ENCODE assay signal across 19 cellular contexts in genomic region chr4:26163425-26164362, GRCh38.
DNase-seq lines count a peak whose midpoint lies in the region; ATAC-seq, FAIRE-seq and TF ChIP-seq lines count a peak whose summit lies in the region.
"Had no signal": no experiment of that assay in that cellular context is flagged by ENCODE, and none has a peak within 500 bp of the region (broad histone marks: within the 10 kb centered on the region; RNA-seq: fewer than 3 reads in every experiment).

No MANE protein-coding gene starts in this region.

- no TSS peak for BruUV-seq in IMR-90 (replicated peaks; lab: Mats Ljungman, UMichigan)

- H3K4me2 ChIP-seq in IMR-90 (ENCODE audit: low read depth, low read length): no peak overlapping the region
- no peak overlapping the region for H3K4me2 ChIP-seq in H1 (ENCODE audit: insufficient read depth in 1 of 2, low read depth in 2 of 2, low read length in 2 of 2)
- H3K4me2 ChIP-seq: BLaER1 had no signal

- H4K20me1 ChIP-seq in IMR-90 (ENCODE audit: insufficient read depth, low read length): no peaks in the 10 kb centered on the region
- no peaks in the 10 kb centered on the region for H4K20me1 ChIP-seq in H1 (replicated peaks in 1 of 2; ENCODE audit: control insufficient read depth in 1 of 2, insufficient read depth in 2 of 2, low read length in 2 of 2)
- H4K20me1 ChIP-seq: BLaER1 had no signal

- H3K4me1 Mint-ChIP-seq in activated CD4-positive, alpha-beta T cell treated with anti-CD3 and anti-CD28 coated beads, Interleukin-2, amount 10 ng/mL, durations not matched to agents 24 days and 14 days: peaks cover 17% of the 10 kb centered on the region
- H3K4me1 Mint-ChIP-seq: CD8-positive, alpha-beta memory T cell had no signal

- peak overlapping the region; percentile 77 for H2BK12ac ChIP-seq in H1 (ENCODE audit: low read depth, low read length)

- H3K18ac ChIP-seq in IMR-90 (ENCODE audit: low read depth, low read length): peak overlapping the region; percentile 80
- no peak overlapping the region; the same call in 1 of the 2 replicates for H3K18ac ChIP-seq in H1 (ENCODE audit: extremely low read depth, low read length)

- H3K9ac ChIP-seq in IMR-90 (ENCODE audit: low read depth, low read length) (no peak overlapping the region), H1 (replicated peaks in 1 of 4; ENCODE audit: extremely low read depth in 1 of 4, low read depth in 3 of 4, low read length in 3 of 4) (no peak overlapping the region)
- H3K9ac ChIP-seq: BLaER1 had no signal

- TF ChIP-seq POLR2A in IMR-90 (IDR thresholded peaks at IDR 0.05; ENCODE audit: low read depth, low read length): no peak
- TF ChIP-seq POLR2A in H1 (IDR thresholded peaks at IDR 0.05; ENCODE audit: control extremely low read depth in 1 of 2, low read depth in 2 of 2, low read length in 2 of 2): no peak

- in situ Hi-C loops in IMR-90 (cut with MboI; ENCODE audit: low sequenced_read_pairs): no loop called here

- H3K36me3 Mint-ChIP-seq in activated CD4-positive, alpha-beta T cell treated with anti-CD3 and anti-CD28 coated beads, Interleukin-2, amount 10 ng/mL, durations not matched to agents 24 days and 14 days (ENCODE audit: low read depth): peaks cover 16% of the 10 kb centered on the region
- H3K36me3 Mint-ChIP-seq: CD8-positive, alpha-beta memory T cell had no signal

- intact Hi-C loops in activated CD4-positive, alpha-beta T cell treated with anti-CD3 and anti-CD28 coated beads, Interleukin-2, amount 10 ng/mL, durations not matched to agents 24 days and 14 days (cut with micrococcal nuclease): no loop called here
- intact Hi-C loops in IMR-90 (cut with micrococcal nuclease): no loop called here

- CTCF ChIA-PET in IMR-90 (lab: Yijun Ruan, JAX) (interaction anchor here (1.2 kb wide), 1 partner anchor 132 kb away, joined by 3 read pairs; no protein-coding TSS in a partner anchor), H1 (lab: Charles Lee; ENCODE audit: partially characterized antibody) (interaction anchor here (0.5 to 6.1 kb wide), 12 partner anchors 8 to 245 kb away, joined by 3 to 50 read pairs (median 4); no protein-coding TSS in a partner anchor)

- DNase-seq in activated CD4-positive, alpha-beta T cell treated with anti-CD3 and anti-CD28 coated beads, Interleukin-2, amount 10 ng/mL, durations not matched to agents 24 days and 14 days: no peak
- DNase-seq in activated CD4-positive, alpha-beta T cell treated with anti-CD3 and anti-CD28 coated beads for 1 hour: no peak
- no peak for DNase-seq in IMR-90
- DNase-seq in H1 (ENCODE audit: low read depth in 1 of 2, low spot score in 2 of 2): no peak
- DNase-seq in stimulated activated CD8-positive, alpha-beta memory T cell treated with anti-CD3 and anti-CD28 coated beads, Interleukin-4, amount 100 ng/mL, for 48 hours: peak; percentile 14
- DNase-seq in NCI-H2107 (lab: John Stamatoyannopoulos, UW): no peak
- no peak for DNase-seq in Ammon's horn (ENCODE audit: low spot score)
- DNase-seq: CD8-positive, alpha-beta memory T cell; Kasumi-1; NCI-H1417; NCI-H1930; NCI-H510A; NCI-H82; SHP77 had no signal

- H3K4me3 ChIP-seq in IMR-90 (ENCODE audit: insufficient read depth, low read depth, low read length): no peak overlapping the region
- H3K4me3 ChIP-seq in H1 (ENCODE audit: extremely low read depth in 1 of 4, insufficient read depth in 2 of 4, low read depth in 3 of 4, low read length in 4 of 4): no peak overlapping the region
- H3K4me3 ChIP-seq: BLaER1, HAP-1 had no signal

- no peaks in the 10 kb centered on the region for H3K27me3 Mint-ChIP-seq in activated CD4-positive, alpha-beta T cell treated with anti-CD3 and anti-CD28 coated beads, Interleukin-2, amount 10 ng/mL, durations not matched to agents 24 days and 14 days
- H3K27me3 Mint-ChIP-seq: CD8-positive, alpha-beta memory T cell had no signal

- H3K4me3 Mint-ChIP-seq in activated CD4-positive, alpha-beta T cell treated with anti-CD3 and anti-CD28 coated beads, Interleukin-2, amount 10 ng/mL, durations not matched to agents 24 days and 14 days: no peak overlapping the region
- H3K4me3 Mint-ChIP-seq: CD8-positive, alpha-beta memory T cell had no signal

- no peak for TF ChIP-seq RAD21 in IMR-90 (IDR thresholded peaks at IDR 0.05; ENCODE audit: low read length)
- TF ChIP-seq RAD21 in H1 (IDR thresholded peaks at IDR 0.05 in 1 of 2, conservative IDR thresholded peaks at IDR 0.05 in 1 of 2; ENCODE audit: low read depth in 2 of 2, low read length in 2 of 2): no peak

- peak overlapping the region; percentile 14; the same call in 1 of the 2 replicates for H3K4ac ChIP-seq in IMR-90 (ENCODE audit: low read depth, low read length)
- H3K4ac ChIP-seq in H1 (replicated peaks; ENCODE audit: insufficient read length, low read depth, low read length): no peak overlapping the region

- no peak for TF ChIP-seq CTCF in IMR-90 (conservative IDR thresholded peaks at IDR 0.05; ENCODE audit: low read depth, low read length)
- no peak for TF ChIP-seq CTCF in H1 (IDR thresholded peaks at IDR 0.05; ENCODE audit: control extremely low read depth in 1 of 3, insufficient read depth in 1 of 3, low read depth in 1 of 3, low read length in 3 of 3)

- H2AK9ac ChIP-seq in IMR-90 (replicated peaks; ENCODE audit: low read depth, low read length, poor library complexity): no peak overlapping the region

- no peak overlapping the region for H2AK5ac ChIP-seq in IMR-90 (ENCODE audit: low read depth, low read length)
- no peak overlapping the region for H2AK5ac ChIP-seq in H1 (ENCODE audit: low read depth, low read length)

- H2AFZ ChIP-seq in IMR-90 (replicated peaks; ENCODE audit: low read length, poor library complexity) (no peak overlapping the region), H1 (ENCODE audit: low read length) (no peak overlapping the region)

- no peaks in the 10 kb centered on the region for H3K23me2 ChIP-seq in H1 (ENCODE audit: low read depth, low read length)

- peak; percentile 63 for FAIRE-seq in H1 (lab: Jason Lieb, UNC)
- FAIRE-seq: RCC 7860 had no signal

- H3K14ac ChIP-seq in IMR-90 (replicated peaks; ENCODE audit: low read depth, low read length) (no peak overlapping the region), H1 (ENCODE audit: insufficient read length) (no peak overlapping the region)

- H3K9me1 ChIP-seq in IMR-90 (ENCODE audit: insufficient read depth, low read length): no peaks in the 10 kb centered on the region

- H3K9me3 ChIP-seq in IMR-90 (ENCODE audit: control insufficient read depth, insufficient read depth, low read length) (no peaks in the 10 kb centered on the region), H1 (ENCODE audit: insufficient read depth in 2 of 2, low read depth in 1 of 2, low read length in 1 of 2) (no peaks in the 10 kb centered on the region)
- H3K9me3 ChIP-seq: HAP-1 had no signal

- H3K79me1 ChIP-seq in IMR-90 (ENCODE audit: low read depth in 1 of 2, low read length in 2 of 2) (no peaks in the 10 kb centered on the region), H1 (ENCODE audit: low read depth, low read length) (no peaks in the 10 kb centered on the region)

- H2BK5ac ChIP-seq in IMR-90 (ENCODE audit: low read depth, low read length, poor library complexity, severe bottlenecking) (no peak overlapping the region), H1 (ENCODE audit: low read depth, low read length) (no peak overlapping the region; the same call in 1 of the 2 replicates)

- ATAC-seq in IMR-90 (ENCODE audit: low read depth) (no peak; the same call in 1 of the 2 replicates), HG02759 (IDR thresholded peaks at IDR 0.05; ENCODE audit: unreplicated experiment) (no peak)

- H3K36me3 ChIP-seq in IMR-90 (ENCODE audit: control insufficient read depth, insufficient read depth, low read length) (no peaks in the 10 kb centered on the region), H1 (ENCODE audit: control insufficient read depth in 2 of 4, insufficient read depth in 4 of 4, low read length in 3 of 4) (no peaks in the 10 kb centered on the region; a peak in 1 of 8 replicates)
- H3K36me3 ChIP-seq: BLaER1, HAP-1 had no signal

- H3K79me2 ChIP-seq in H1 (ENCODE audit: control insufficient read depth in 1 of 2, insufficient read depth in 2 of 2, low read length in 2 of 2): no peaks in the 10 kb centered on the region

- H3K23ac ChIP-seq in IMR-90 (ENCODE audit: low read depth, low read length) (no peak overlapping the region), H1 (ENCODE audit: insufficient read length) (no peak overlapping the region)

- no peak overlapping the region for H4K8ac ChIP-seq in IMR-90 (ENCODE audit: low read depth in 2 of 2, low read length in 2 of 2)
- no peak overlapping the region for H4K8ac ChIP-seq in H1 (ENCODE audit: extremely low read depth, insufficient read depth, low read length)

- H3K27ac Mint-ChIP-seq in activated CD4-positive, alpha-beta T cell treated with anti-CD3 and anti-CD28 coated beads, Interleukin-2, amount 10 ng/mL, durations not matched to agents 24 days and 14 days: peak overlapping the region; percentile 34

- H3K27ac ChIP-seq in IMR-90 (ENCODE audit: insufficient read depth, low read length) (no peak overlapping the region), H1 (ENCODE audit: low read depth, low read length) (no peak overlapping the region)
- H3K27ac ChIP-seq: 22Rv1, BLaER1 had no signal

- POLR2A ChIA-PET in IMR-90 (lab: Charles Lee; ENCODE audit: unreplicated experiment) (no interaction called here), H1 (lab: Charles Lee; ENCODE audit: partially characterized antibody) (interaction anchor here (0.7 kb wide), 1 partner anchor 156 kb away, joined by 3 read pairs; no protein-coding TSS in a partner anchor)

- H3K27me3 ChIP-seq in IMR-90 (ENCODE audit: control insufficient read depth, insufficient read depth, low read length): no peaks in the 10 kb centered on the region
- no peaks in the 10 kb centered on the region for H3K27me3 ChIP-seq in H1 (replicated peaks in 1 of 4; ENCODE audit: control insufficient read depth in 3 of 4, extremely low read depth in 1 of 4, insufficient read depth in 3 of 4, low read length in 3 of 4)
- H3K27me3 ChIP-seq: BLaER1 had no signal

- H2BK20ac ChIP-seq in IMR-90 (ENCODE audit: low read depth, low read length) (peak overlapping the region; percentile 16; the same call in 1 of the 2 replicates), H1 (ENCODE audit: low read length) (no peak overlapping the region)

- peaks cover 11% of the 10 kb centered on the region for H3K9me3 Mint-ChIP-seq in activated CD4-positive, alpha-beta T cell treated with anti-CD3 and anti-CD28 coated beads, Interleukin-2, amount 10 ng/mL, durations not matched to agents 24 days and 14 days
- H3K9me3 Mint-ChIP-seq: CD8-positive, alpha-beta memory T cell had no signal

- no peak for TF ChIP-seq EP300 in H1 (IDR thresholded peaks at IDR 0.05; ENCODE audit: borderline replicate concordance in 1 of 2, low read depth in 2 of 2, low read length in 2 of 2)

- dilution Hi-C loops in IMR-90 (cut with HindIII; ENCODE audit: low sequenced_read_pairs, unreplicated experiment): no loop called here

- H2BK120ac ChIP-seq in IMR-90 (ENCODE audit: low read depth, low read length) (no peak overlapping the region), H1 (replicated peaks; ENCODE audit: low read depth, low read length) (no peak overlapping the region)

- H3K4me1 ChIP-seq in IMR-90 (ENCODE audit: control insufficient read depth, insufficient read depth, low read length) (peaks cover 5% of the 10 kb centered on the region), H1 (replicated peaks in 1 of 4; ENCODE audit: control insufficient read depth in 3 of 4, insufficient read depth in 4 of 4, low read length in 3 of 4) (peaks cover 0 to 2% (median 0%) of the 10 kb centered on the region in 4 experiments; a peak in 2 of 7 replicates)
- H3K4me1 ChIP-seq: BLaER1, HAP-1 had no signal

- H2BK15ac ChIP-seq in IMR-90 (ENCODE audit: low read depth, low read length) (peak overlapping the region; percentile 42; the same call in 1 of the 3 replicates), H1 (ENCODE audit: low read length) (no peak overlapping the region)

- H4K91ac ChIP-seq in IMR-90 (ENCODE audit: insufficient read depth, low read depth, low read length) (no peak overlapping the region), H1 (replicated peaks; ENCODE audit: insufficient read length, low read length) (no peak overlapping the region)

- no CpG with 5 or more reads among the region's 9 CpGs for WGBS in IMR-90 (ENCODE audit: extremely low coverage in 2 of 2, insufficient read length in 1 of 2), 2 experiments
- 63% methylated on average over 9 of the region's 9 CpGs; no CpG with 5 or more reads in 1 of the 2 experiments for WGBS in H1 (ENCODE audit: extremely low coverage in 1 of 2, insufficient coverage in 1 of 2, insufficient read length in 1 of 2, insufficient replicate concordance in 2 of 2, low coverage in 1 of 2, low lambda C conversion rate in 2 of 2, missing lambda C conversion rate in 1 of 2), 2 experiments

- H4K5ac ChIP-seq in IMR-90 (ENCODE audit: low read depth, low read length) (peak overlapping the region; percentile 90), H1 (ENCODE audit: insufficient read length, low read depth, low read length) (no peak overlapping the region)

- H3K56ac ChIP-seq in IMR-90 (ENCODE audit: extremely low read depth, insufficient read depth, low read length) (no peak overlapping the region), H1 (replicated peaks; ENCODE audit: insufficient read length, low read depth, low read length) (no peak overlapping the region)
